In genomic region chr10:33040436-33040835, GRCh38 we compare ENCODE assay signal across 22 cellular contexts.
DNase-seq lines count a peak whose midpoint lies in the region; ATAC-seq, FAIRE-seq and TF ChIP-seq lines count a peak whose summit lies in the region.
"Had no signal": no experiment of that assay in that cellular context is flagged by ENCODE, and none has a peak within 500 bp of the region (broad histone marks: within the 10 kb centered on the region; RNA-seq: fewer than 3 reads in every experiment).

No MANE protein-coding gene starts in this region.

- no peak overlapping the region for H3K56ac ChIP-seq in mesendoderm (ENCODE audit: low read length)

- H3K4ac ChIP-seq in mesendoderm (ENCODE audit: low read depth, low read length): no peak overlapping the region

- no peaks in the 10 kb centered on the region for H3K79me2 ChIP-seq in mesendoderm (ENCODE audit: control insufficient read depth, insufficient read depth, low read length)

- CTCF ChIA-PET in Panc1 (lab: Charles Lee): no interaction called here

- no CpG with 5 or more reads among the region's 1 CpG for WGBS in mesendoderm (ENCODE audit: extremely low coverage, insufficient coverage, low lambda C conversion rate)

- H4K5ac ChIP-seq in mesendoderm (ENCODE audit: low read length): no peak overlapping the region

- TF ChIP-seq CTCF in D721Med (IDR thresholded peaks at IDR 0.05; ENCODE audit: insufficient read depth, missing control alignments) (no peak), Panc1 (IDR thresholded peaks at IDR 0.05) (no peak)

- H3K27me3 ChIP-seq in Panc1 (ENCODE audit: control insufficient read depth, insufficient read depth, low read length) (no peaks in the 10 kb centered on the region), mesendoderm (ENCODE audit: insufficient read depth, low read length, poor library complexity) (no peaks in the 10 kb centered on the region)
- H3K27me3 ChIP-seq: BLaER1 had no signal

- FAIRE-seq in D721Med (lab: Jason Lieb, UNC): peak; percentile 93
- FAIRE-seq: A204.1, GM12891, GM18507 had no signal

- intact Hi-C loops in Panc1 (cut with micrococcal nuclease; ENCODE audit: unreplicated experiment): no loop called here
- intact Hi-C loops in left cardiac atrium (cut with DNase I): no loop called here

- H3K36me3 ChIP-seq in Panc1 (ENCODE audit: control insufficient read depth, insufficient read depth, low read length) (no peaks in the 10 kb centered on the region), mesendoderm (ENCODE audit: control insufficient read depth, insufficient read depth, low read length) (no peaks in the 10 kb centered on the region)
- H3K36me3 ChIP-seq: BLaER1, HAP-1 had no signal

- H3K9ac ChIP-seq in mesendoderm (ENCODE audit: low read length): no peak overlapping the region
- H3K9ac ChIP-seq: BLaER1 had no signal

- BruUV-seq in Panc1 (replicated peaks; lab: Mats Ljungman, UMichigan): no TSS peak

- H2BK120ac ChIP-seq in mesendoderm (ENCODE audit: low read depth, low read length): no peak overlapping the region

- H2BK15ac ChIP-seq in mesendoderm (replicated peaks; ENCODE audit: low read depth): no peak overlapping the region

- H2BK5ac ChIP-seq in mesendoderm (ENCODE audit: low read length): no peak overlapping the region

- no peaks in the 10 kb centered on the region for H3K9me3 ChIP-seq in Panc1 (ENCODE audit: control insufficient read depth, insufficient read depth, low read depth, low read length)
- H3K9me3 ChIP-seq: HAP-1 had no signal

- ATAC-seq in Panc1 (no peak), SK-N-SH treated with all-trans-retinoic acid at 6 μM for 48 hours (no peak), left cardiac atrium (no peak)
- ATAC-seq in activated CD4-positive, CD25-positive, alpha-beta regulatory T cell treated with anti-CD3 and anti-CD28 coated beads, Interleukin-2, amount 50 U/mL, for 24 hours: no peak

- in situ Hi-C loops in Panc1 (cut with HindIII; ENCODE audit: low pct_unique_long_range_greater_than_20kb, low sequenced_read_pairs): no loop called here

- H3K18ac ChIP-seq in mesendoderm (ENCODE audit: low read length): no peak overlapping the region

- H3K4me3 ChIP-seq in Panc1 (ENCODE audit: low read depth in 2 of 2, low read length in 2 of 2): no peak overlapping the region
- H3K4me3 ChIP-seq in mesendoderm (ENCODE audit: low read length): no peak overlapping the region
- H3K4me3 ChIP-seq: BLaER1, HAP-1 had no signal

- peak; percentile 39 for DNase-seq in D721Med (ENCODE audit: insufficient read length, low spot score)
- DNase-seq in Panc1 (ENCODE audit: low read depth, low spot score): no peak
- peak; percentile 82 for DNase-seq in mesendoderm
- DNase-seq in NCI-H1694 treated with DMSO at 0.1 percent for 48 hours (lab: John Stamatoyannopoulos, UW): no peak
- DNase-seq in stimulated activated CD4-positive, alpha-beta T cell treated with anti-CD3 and anti-CD28 coated beads, Interleukin-4, amount 100 ng/mL, for 4 hours: no peak
- DNase-seq in left cardiac atrium: no peak
- DNase-seq: CD4-positive, CD25-positive, alpha-beta regulatory T cell; CD8-positive, alpha-beta memory T cell; DMS53; DMS79 treated with DMSO at 0.1 percent for 48 hours; GF-D8; GOT3; HFFc6 had no signal

- no peak overlapping the region for H3K4me2 ChIP-seq in mesendoderm (ENCODE audit: low read length)
- H3K4me2 ChIP-seq: BLaER1 had no signal

- peaks cover 15% of the 10 kb centered on the region for H3K4me1 ChIP-seq in Panc1 (ENCODE audit: control insufficient read depth, insufficient read depth, low read length)
- peaks cover 15% of the 10 kb centered on the region for H3K4me1 ChIP-seq in mesendoderm (ENCODE audit: control insufficient read depth, low read depth, low read length)
- H3K4me1 ChIP-seq: BLaER1 had no signal

- no peak overlapping the region for H4K8ac ChIP-seq in mesendoderm (ENCODE audit: low read depth, low read length)

- POLR2A ChIA-PET in Panc1 (lab: Charles Lee): interaction anchor here (0.6 kb wide), 1 partner anchor 860 kb away, joined by 3 read pairs; no protein-coding TSS in a partner anchor

- H3K79me1 ChIP-seq in mesendoderm (ENCODE audit: low read length): no peaks in the 10 kb centered on the region

- H3K23ac ChIP-seq in mesendoderm (ENCODE audit: low read length): no peak overlapping the region

- H3K27ac ChIP-seq in Panc1 (ENCODE audit: low read length) (peak overlapping the region; percentile 67; the same call in 1 of the 2 replicates), mesendoderm (ENCODE audit: low read depth, low read length) (no peak overlapping the region)
- H3K27ac ChIP-seq: 22Rv1, BLaER1, C4-2B had no signal

- H2AK5ac ChIP-seq in mesendoderm (ENCODE audit: low read length): no peak overlapping the region

TF ChIP-seq in SK-N-SH treated with all-trans-retinoic acid at 6 μM for 48 hours, 23 proteins besides CTCF, POLR2A, EP300 and RAD21:
- TF ChIP-seq ISL1 (CRISPR knock-in tag; IDR thresholded peaks at IDR 0.05): peak; percentile 69
- TF ChIP-seq ZFP3 (CRISPR knock-in tag; IDR thresholded peaks at IDR 0.05): 0 out of 2 replicates have a peak, but pooled peaks have one; percentile 25
- TF ChIP-seq SNAI2 (CRISPR knock-in tag; IDR thresholded peaks at IDR 0.05): peak; percentile 74; the same call in 1 of the 2 replicates
- no peak for TF ChIP-seq POU6F1 (CRISPR knock-in tag; IDR thresholded peaks at IDR 0.05; ENCODE audit: borderline replicate concordance, low read depth)
- TF ChIP-seq ARNTL (CRISPR knock-in tag; IDR thresholded peaks at IDR 0.05; ENCODE audit: borderline replicate concordance, low read depth): no peak
- TF ChIP-seq CREB5 (CRISPR knock-in tag; IDR thresholded peaks at IDR 0.05; ENCODE audit: low read depth): no peak

Comparison
In these comparisons a context has a peak if more than half of its experiments do, and no peak if none do; other contexts are left out.
1. DNase-seq: peak in D721Med (single experiment) and mesendoderm (single experiment); none in Panc1 (single experiment), NCI-H1694 treated with DMSO at 0.1 percent for 48 hours (single experiment), stimulated activated CD4-positive, alpha-beta T cell treated with anti-CD3 and anti-CD28 coated beads, Interleukin-4, amount 100 ng/mL, for 4 hours (0 of 2) and left cardiac atrium (single experiment).